Comparison of ENCODE assay signal across 9 cellular contexts in genomic region chr11:121494355-121495099, GRCh38. TPM values are rescaled to one million over a fixed set of nuclear protein-coding genes. Genes with fewer than 3 reads are reported as not detected.
DNase-seq lines count a peak whose midpoint lies in the region; ATAC-seq, FAIRE-seq and TF ChIP-seq lines count a peak whose summit lies in the region.
"Had no signal": no experiment of that assay in that cellular context is flagged by ENCODE, and none has a peak within 500 bp of the region (broad histone marks: within the 10 kb centered on the region; RNA-seq: fewer than 3 reads in every experiment).

No MANE protein-coding gene starts in this region.

- H3K9me3 ChIP-seq in neutrophil: peaks cover 7% of the 10 kb centered on the region
- no peaks in the 10 kb centered on the region for H3K9me3 ChIP-seq in suprapubic skin

- DNase-seq in GM19238 (ENCODE audit: insufficient read length, low spot score) (peak; percentile 15), OCI-M2 (lab: John Stamatoyannopoulos, UW; ENCODE audit: unreplicated experiment) (no peak), D721Med (ENCODE audit: insufficient read length, low spot score) (no peak), osteocyte (ENCODE audit: extremely low spot score, unreplicated experiment) (no peak), suprapubic skin (ENCODE audit: low spot score in 2 of 2) (no peak)
- peak; percentile 66 for DNase-seq in activated CD4-positive, alpha-beta T cell treated with anti-CD3 and anti-CD28 coated beads for 48 hours

- H3K27me3 ChIP-seq in neutrophil (no peaks in the 10 kb centered on the region), suprapubic skin (no peaks in the 10 kb centered on the region)

- no peaks in the 10 kb centered on the region for H3K9me3 Mint-ChIP-seq in osteocyte (ENCODE audit: unreplicated experiment)

- peaks cover 13% of the 10 kb centered on the region for H3K27me3 Mint-ChIP-seq in osteocyte (ENCODE audit: unreplicated experiment)

- TF ChIP-seq EP300 in suprapubic skin (IDR thresholded peaks at IDR 0.05): no peak

- H3K27ac ChIP-seq in neutrophil (peak overlapping the region; percentile 62), suprapubic skin (no peak overlapping the region)

- no peak overlapping the region for H3K27ac Mint-ChIP-seq in osteocyte (ENCODE audit: unreplicated experiment)

- ATAC-seq in HG03108 (IDR thresholded peaks at IDR 0.05; ENCODE audit: unreplicated experiment): peak; percentile 71
- ATAC-seq: K562 had no signal

- H3K4me1 Mint-ChIP-seq in osteocyte (ENCODE audit: unreplicated experiment): no peaks in the 10 kb centered on the region

- no peak for TF ChIP-seq POLR2A in suprapubic skin (IDR thresholded peaks at IDR 0.05)

- WGBS in suprapubic skin: 49% methylated on average over 7 of the region's 7 CpGs

- no peaks in the 10 kb centered on the region for H3K36me3 Mint-ChIP-seq in osteocyte (ENCODE audit: unreplicated experiment)

- no peak overlapping the region for H3K4me3 Mint-ChIP-seq in osteocyte (ENCODE audit: unreplicated experiment)

- no peak overlapping the region for H3K4me3 ChIP-seq in neutrophil (ENCODE audit: low read depth in 1 of 2, low read length in 1 of 2)
- H3K4me3 ChIP-seq in suprapubic skin: no peak overlapping the region
- H3K4me3 ChIP-seq: K562 had no signal

- no peak for TF ChIP-seq CTCF in neutrophil (IDR thresholded peaks at IDR 0.05)
- no peak for TF ChIP-seq CTCF in D721Med (IDR thresholded peaks at IDR 0.05; ENCODE audit: insufficient read depth, missing control alignments)
- no peak for TF ChIP-seq CTCF in osteocyte (IDR thresholded peaks at IDR 0.05)
- TF ChIP-seq CTCF in suprapubic skin (IDR thresholded peaks at IDR 0.05): no peak

- H3K4me1 ChIP-seq in neutrophil (ENCODE audit: control insufficient read depth in 1 of 2, insufficient read depth in 1 of 2, low read depth in 1 of 2, low read length in 1 of 2) (peaks cover 15 to 19% of the 10 kb centered on the region in 2 experiments), suprapubic skin (peaks cover 4% of the 10 kb centered on the region)

- FAIRE-seq in D721Med (lab: Jason Lieb, UNC): no peak
- FAIRE-seq: K562 had no signal

- H3K36me3 ChIP-seq in neutrophil (peaks cover 100% of the 10 kb centered on the region), suprapubic skin (no peaks in the 10 kb centered on the region)

RNA-seq across cellular contexts. Expression of gene SORL1, which starts 42.4 kb away (rescaled TPM):
- total RNA-seq in osteocyte: 2.1 and 3.1 TPM in 2 replicates
- 10 to 100 TPM; 12.1 to 42.8 (median 21.0) TPM for total RNA-seq in suprapubic skin

Comparison
In these comparisons a context has a peak if more than half of its experiments do, and no peak if none do; other contexts are left out.
1. DNase-seq: peak in GM19238 (single experiment) and activated CD4-positive, alpha-beta T cell treated with anti-CD3 and anti-CD28 coated beads for 48 hours (single experiment); none in OCI-M2 (single experiment), D721Med (single experiment), osteocyte (single experiment) and suprapubic skin (0 of 2).